8 cellular contexts compared by ENCODE assay signal in the genomic region with DNA sequence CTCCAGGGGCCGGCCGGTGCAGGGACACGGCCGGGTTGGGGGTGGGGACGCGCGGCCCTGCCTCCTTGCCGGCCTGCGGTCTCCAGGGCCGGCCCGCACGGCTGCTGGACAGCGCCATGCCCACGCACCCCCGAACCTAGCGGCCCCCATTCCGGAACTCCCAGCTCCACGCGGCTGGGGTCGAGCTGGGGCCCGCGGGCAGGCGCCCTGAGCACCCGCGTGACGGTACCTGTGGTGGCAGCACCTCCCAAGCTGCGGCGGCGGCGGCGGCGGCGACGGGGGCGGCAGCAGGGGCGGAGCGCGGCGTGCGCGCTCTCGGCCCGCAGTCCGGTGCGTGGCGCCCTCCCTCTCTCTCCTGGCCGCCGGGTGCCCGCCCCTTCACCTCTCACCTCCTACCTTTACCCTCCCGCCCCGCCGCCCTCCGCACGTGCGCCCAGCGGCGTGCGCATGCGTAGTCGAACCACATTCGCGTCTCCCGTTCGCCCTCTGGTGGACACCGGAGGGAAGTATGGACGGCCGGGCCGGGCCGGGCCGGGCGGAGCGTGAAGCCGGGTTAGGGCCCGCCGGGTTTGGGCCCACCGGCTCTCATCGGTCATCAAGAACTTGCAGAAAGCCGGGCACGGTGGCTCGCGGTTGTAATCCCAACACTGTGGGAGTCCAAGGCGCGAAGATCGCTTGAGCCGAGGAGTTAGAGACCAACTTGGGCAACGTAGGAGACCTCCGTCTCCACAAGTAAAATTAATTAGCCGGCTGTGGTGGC. TPM values are rescaled to one million over a fixed set of nuclear protein-coding genes. Genes with fewer than 3 reads are reported as not detected.
DNase-seq lines count a peak whose midpoint lies in the region; ATAC-seq, FAIRE-seq and TF ChIP-seq lines count a peak whose summit lies in the region.

A gene (minus strand): TSS at position 372 of the 760 bp plus-strand sequence. CDS start 32,948 bp downstream, outside the sequence.

- H3K79me2 ChIP-seq in HepG2 (ENCODE audit: insufficient read depth, low read length) = peaks cover 37% of the 10 kb centered on the region

- no TSS peak for BruUV-seq in HepG2 (replicated peaks; lab: Mats Ljungman, UMichigan)

- H2AFZ ChIP-seq in HepG2 (ENCODE audit: low read length) = peak within 1 kb of the TSS; percentile 95

- ATAC-seq in GM19324 (IDR thresholded peaks at IDR 0.05; ENCODE audit: low FRiP score, unreplicated experiment) (peak; percentile 91), HG03460 (IDR thresholded peaks at IDR 0.05; ENCODE audit: unreplicated experiment) (peak; percentile 85), HepG2 (peak; percentile 86)

- FAIRE-seq in HepG2 (lab: Jason Lieb, UNC) = no peak

- intact Hi-C loops in CD14-positive monocyte (cut with micrococcal nuclease) (loop anchor here (1.0 to 5.0 kb wide), 3 partner anchors 37 to 55 kb away; a partner anchor contains a TSS), HepG2 (cut with micrococcal nuclease; ENCODE audit: unreplicated experiment) (loop anchor here (1.0 to 5.0 kb wide), 4 partner anchors 35 to 95 kb away; a partner anchor contains a TSS)
- intact Hi-C loops in dendritic cell treated with granulocyte-macrophage colony-stimulating factor and Interleukin-4, amounts not matched to agents 40 ng/mL and 50 ng/mL, for 4 days (cut with micrococcal nuclease) = loop anchor here (1.0 kb wide), 2 partner anchors 35 to 54 kb away; no protein-coding TSS in a partner anchor

- H3K36me3 ChIP-seq in HepG2 (replicated peaks in 1 of 2; ENCODE audit: control insufficient read depth in 1 of 2, insufficient read depth in 2 of 2, low read length in 2 of 2) = no peaks in the 10 kb centered on the region

- TF ChIP-seq EP300 in HepG2 (IDR thresholded peaks at IDR 0.05; ENCODE audit: low read depth in 2 of 2, low read length in 2 of 2) = no peak; a peak in 1 of 4 replicates
- peak; percentile 55 for TF ChIP-seq EP300 in HepG2 (CRISPR knock-in tag; IDR thresholded peaks at IDR 0.05; ENCODE audit: borderline replicate concordance)

- H3K36me3 Mint-ChIP-seq in CD14-positive monocyte = peaks cover 0 to 3% of the 10 kb centered on the region in 2 donors
- peaks cover 5% of the 10 kb centered on the region for H3K36me3 Mint-ChIP-seq in dendritic cell treated with granulocyte-macrophage colony-stimulating factor and Interleukin-4, amounts not matched to agents 40 ng/mL and 50 ng/mL, for 4 days (ENCODE audit: low read depth)

- H3K27ac ChIP-seq in HepG2 (ENCODE audit: extremely low read length, insufficient read depth, low read length) = peak within 1 kb of the TSS; percentile 78

- in situ Hi-C loops in HepG2 (cut with HindIII; ENCODE audit: extremely low pct_ligation_motif_present, low pct_unique_long_range_greater_than_20kb) = loop anchor here (5.0 kb wide), 1 partner anchor 53 kb away; no protein-coding TSS in a partner anchor

- peaks cover 0 to 1% (median 0%) of the 10 kb centered on the region in 7 donors for H3K9me3 Mint-ChIP-seq in CD14-positive monocyte
- no peaks in the 10 kb centered on the region for H3K9me3 Mint-ChIP-seq in dendritic cell treated with granulocyte-macrophage colony-stimulating factor and Interleukin-4, amounts not matched to agents 40 ng/mL and 50 ng/mL, for 4 days

- no peaks in the 10 kb centered on the region; a peak in 1 of 5 replicates for H3K27me3 ChIP-seq in HepG2 (ENCODE audit: control insufficient read depth in 1 of 2, insufficient read depth in 2 of 2, low read length in 2 of 2)

- H3K4me3 Mint-ChIP-seq in CD14-positive monocyte = peak within 1 kb of the TSS; percentile 82 to 92
- peak within 1 kb of the TSS; percentile 93 for H3K4me3 Mint-ChIP-seq in dendritic cell treated with granulocyte-macrophage colony-stimulating factor and Interleukin-4, amounts not matched to agents 40 ng/mL and 50 ng/mL, for 4 days

- 8% methylated on average over 12 of the region's 88 CpGs for WGBS in HepG2 (ENCODE audit: low lambda C conversion rate)

- peak in 1 of 2 experiments; percentile 67; a peak in 2 of 4 replicates for TF ChIP-seq POLR2A in HepG2 (IDR thresholded peaks at IDR 0.05; ENCODE audit: insufficient read depth in 1 of 2, low read depth in 2 of 2, low read length in 2 of 2)

- H3K9ac ChIP-seq in HepG2 (ENCODE audit: insufficient read depth, low read depth, low read length) = peak within 1 kb of the TSS; percentile 76

- no peaks in the 10 kb centered on the region for H3K9me3 ChIP-seq in HepG2 (ENCODE audit: low read length)

- peak within 1 kb of the TSS in 6 of 7 donors; percentile 40 to 80 (median 74) for H3K27ac Mint-ChIP-seq in CD14-positive monocyte
- peak within 1 kb of the TSS; percentile 68 for H3K27ac Mint-ChIP-seq in dendritic cell treated with granulocyte-macrophage colony-stimulating factor and Interleukin-4, amounts not matched to agents 40 ng/mL and 50 ng/mL, for 4 days

- POLR2A ChIA-PET in HepG2 (lab: Yijun Ruan, JAX) = interaction anchor here (0.7 to 2.7 kb wide), 7 partner anchors 9 to 95 kb away, joined by 3 to 30 read pairs (median 12); a partner anchor contains a TSS

- peak; percentile 94 for TF ChIP-seq RAD21 in HepG2 (CRISPR knock-in tag; IDR thresholded peaks at IDR 0.05)

- H3K4me1 Mint-ChIP-seq in CD14-positive monocyte = peaks cover 22% of the 10 kb centered on the region
- H3K4me1 Mint-ChIP-seq in dendritic cell treated with granulocyte-macrophage colony-stimulating factor and Interleukin-4, amounts not matched to agents 40 ng/mL and 50 ng/mL, for 4 days (ENCODE audit: low read depth) = peaks cover 23% of the 10 kb centered on the region

- peak within 1 kb of the TSS; percentile 76 for H3K4me2 ChIP-seq in HepG2 (ENCODE audit: low read depth, low read length)

- H3K4me3 ChIP-seq in HepG2 (replicated peaks in 1 of 3; ENCODE audit: insufficient read depth in 1 of 3, low read depth in 2 of 3, low read length in 3 of 3) = peak within 1 kb of the TSS; percentile 80 to 97 (median 81)

- DNase-seq in CD14-positive monocyte (ENCODE audit: low spot score) (peak; percentile 92), NCI-H748 treated with DMSO at 0.1 percent for 48 hours (lab: John Stamatoyannopoulos, UW) (peak; percentile 43), HepG2 (ENCODE audit: low spot score) (peak; percentile 85)
- DNase-seq in activated CD4-positive, alpha-beta T cell treated with anti-CD3 and anti-CD28 coated beads, Interleukin-2, amount 50 U/mL, for 24 hours (ENCODE audit: low read depth in 1 of 2, low spot score in 1 of 2) = peak; percentile 93 to 96
- DNase-seq in stimulated activated CD4-positive, alpha-beta T cell treated with anti-CD3 and anti-CD28 coated beads, Interleukin-2, amount 100 ng/mL, for 48 hours = peak; percentile 97 to 98

- H3K27me3 Mint-ChIP-seq in CD14-positive monocyte (ENCODE audit: low read depth in 3 of 3) = no peaks in the 10 kb centered on the region
- H3K27me3 Mint-ChIP-seq in dendritic cell treated with granulocyte-macrophage colony-stimulating factor and Interleukin-4, amounts not matched to agents 40 ng/mL and 50 ng/mL, for 4 days = no peaks in the 10 kb centered on the region

- CTCF ChIA-PET in HepG2 (lab: Yijun Ruan, JAX; ENCODE audit: low intra/inter-chr PET ratio, low total read pairs) = interaction anchor here (1.2 to 2.5 kb wide), 3 partner anchors 32 to 54 kb away, joined by 4 to 36 read pairs (median 12); no protein-coding TSS in a partner anchor

- peak; percentile 89 for TF ChIP-seq CTCF in CD14-positive monocyte (IDR thresholded peaks at IDR 0.05)
- TF ChIP-seq CTCF in HepG2 (CRISPR knock-in tag; IDR thresholded peaks at IDR 0.05) = peak; percentile 97

- H4K20me1 ChIP-seq in HepG2 (ENCODE audit: insufficient read depth, low read length) = peaks cover 14% of the 10 kb centered on the region

- peaks cover 37% of the 10 kb centered on the region for H3K4me1 ChIP-seq in HepG2 (ENCODE audit: insufficient read depth, low read length)

TF ChIP-seq in HepG2, 621 proteins besides CTCF, POLR2A, EP300 and RAD21 (continues in another document):
- peak; percentile 15; the same call in 1 of the 2 replicates for TF ChIP-seq GFI1 (CRISPR knock-in tag; IDR thresholded peaks at IDR 0.05; ENCODE audit: borderline replicate concordance)
- TF ChIP-seq ZFP90 (CRISPR knock-in tag; IDR thresholded peaks at IDR 0.05; ENCODE audit: borderline replicate concordance) = no peak; the same call in 1 of the 2 replicates
- TF ChIP-seq KDM6A (CRISPR knock-in tag; IDR thresholded peaks at IDR 0.05; ENCODE audit: low read depth) = no peak
- no peak for TF ChIP-seq ZNF10 (CRISPR knock-in tag; IDR thresholded peaks at IDR 0.05; ENCODE audit: borderline replicate concordance, low read depth)

RNA-seq across cellular contexts. Expression of the gene that starts here (rescaled TPM):
- 10 to 100 TPM; 27.7 to 27.8 TPM for polyA plus RNA-seq in CD14-positive monocyte
- total RNA-seq in HepG2 (2016; rRNA removed; fragmentation: Illumina TruSeq; extraction: Trizol) = 24.0 and 53.3 TPM in 2 replicates
- total RNA-seq in HepG2 (2016; cell fraction: cytosol; rRNA removed; fragmentation: Illumina TruSeq; extraction: Trizol; ENCODE audit: low read depth) = 52.3 and 54.3 TPM in 2 replicates
- total RNA-seq in HepG2 (2016; cell fraction: insoluble cytoplasmic fraction; rRNA removed; fragmentation: Illumina TruSeq; extraction: Trizol) = 21.9 and 52.8 TPM in 2 replicates
- 34.5 and 35.0 TPM in 2 replicates for total RNA-seq in HepG2 (2016; cell fraction: membrane; rRNA removed; fragmentation: Illumina TruSeq; extraction: Trizol)
- total RNA-seq in HepG2 (2016; cell fraction: nucleus; rRNA removed; fragmentation: Illumina TruSeq; extraction: Trizol) = 54.5 and 63.6 TPM in 2 replicates
- polyA plus RNA-seq in HepG2 (2011; rRNA removed) = 40.4 and 58.7 TPM in 2 replicates
- polyA plus RNA-seq in HepG2 (2011; cell fraction: cytosol; rRNA removed) = 31.5 and 35.0 TPM in 2 replicates
- 134 and 142 TPM in 2 replicates for polyA plus RNA-seq in HepG2 (2011; cell fraction: nucleus; rRNA removed)
- 70.2 and 73.6 TPM in 2 replicates for polyA plus RNA-seq in HepG2 (2012)
- polyA plus RNA-seq in HepG2 (2016; cell fraction: cytosol; fragmentation: Illumina TruSeq; extraction: Trizol; ENCODE audit: low read depth) = 6.4 and 7.0 TPM in 2 replicates
- polyA plus RNA-seq in HepG2 (2016; cell fraction: insoluble cytoplasmic fraction; fragmentation: Illumina TruSeq; extraction: Trizol; ENCODE audit: low read depth) = 18.1 and 20.4 TPM in 2 replicates
- 15.1 and 16.0 TPM in 2 replicates for polyA plus RNA-seq in HepG2 (2016; cell fraction: membrane; fragmentation: Illumina TruSeq; extraction: Trizol; ENCODE audit: low read depth)
- polyA plus RNA-seq in HepG2 (2016; cell fraction: nucleus; fragmentation: Illumina TruSeq; extraction: Trizol; ENCODE audit: insufficient read depth, low read depth) = 85.3 and 87.4 TPM in 2 replicates
- 122 and 226 TPM in 2 replicates for polyA minus RNA-seq in HepG2 (2011; rRNA and poly(A)+ RNA removed; ENCODE audit: low replicate concordance)
- 53.2 and 65.6 TPM in 2 replicates for polyA minus RNA-seq in HepG2 (2011; cell fraction: cytosol; rRNA and poly(A)+ RNA removed)
- 49.2 and 66.6 TPM in 2 replicates for polyA minus RNA-seq in HepG2 (2011; cell fraction: nucleus; rRNA and poly(A)+ RNA removed)

Comparison
In these comparisons a context has a peak if more than half of its experiments do, and no peak if none do; other contexts are left out.
1. Peak in every context shown above with its lines: DNase-seq, ATAC-seq, H3K4me3 ChIP-seq and H3K27ac ChIP-seq.
2. DNase-seq: peak in every context shown above with its lines; median percentile 98 in stimulated activated CD4-positive, alpha-beta T cell treated with anti-CD3 and anti-CD28 coated beads, Interleukin-2, amount 100 ng/mL, for 48 hours; 94 in activated CD4-positive, alpha-beta T cell treated with anti-CD3 and anti-CD28 coated beads, Interleukin-2, amount 50 U/mL, for 24 hours; 92 in CD14-positive monocyte; 85 in HepG2; 43 in NCI-H748 treated with DMSO at 0.1 percent for 48 hours.